Comparison of ENCODE assay signal across 1 cellular context in the genomic region with DNA sequence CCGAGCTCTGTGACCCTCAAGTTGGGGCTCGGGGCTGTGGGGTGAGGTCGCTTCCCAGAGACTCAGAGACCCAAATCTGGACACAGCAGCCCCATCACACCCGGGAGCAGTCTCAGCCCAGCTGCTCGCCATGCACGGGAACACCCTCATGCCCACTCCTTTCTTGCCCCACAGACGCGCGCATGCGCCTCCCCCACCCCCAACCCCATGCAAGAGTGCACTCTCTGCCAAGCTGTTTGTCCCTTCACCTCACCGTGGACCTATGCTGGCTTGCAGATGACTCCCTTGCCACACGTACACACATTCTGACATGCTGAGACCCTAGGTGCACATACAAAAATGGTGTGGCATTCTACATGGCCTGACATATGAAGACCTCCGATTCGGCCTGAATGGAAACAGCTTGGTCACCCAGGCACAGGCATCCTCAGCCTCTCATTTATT.
TF ChIP-seq lines count a peak whose summit lies in the region.

No MANE protein-coding gene starts in this region.

TF ChIP-seq in HepG2, 621 proteins besides CTCF, POLR2A, EP300 and RAD21:
- TF ChIP-seq, protein P1, sequence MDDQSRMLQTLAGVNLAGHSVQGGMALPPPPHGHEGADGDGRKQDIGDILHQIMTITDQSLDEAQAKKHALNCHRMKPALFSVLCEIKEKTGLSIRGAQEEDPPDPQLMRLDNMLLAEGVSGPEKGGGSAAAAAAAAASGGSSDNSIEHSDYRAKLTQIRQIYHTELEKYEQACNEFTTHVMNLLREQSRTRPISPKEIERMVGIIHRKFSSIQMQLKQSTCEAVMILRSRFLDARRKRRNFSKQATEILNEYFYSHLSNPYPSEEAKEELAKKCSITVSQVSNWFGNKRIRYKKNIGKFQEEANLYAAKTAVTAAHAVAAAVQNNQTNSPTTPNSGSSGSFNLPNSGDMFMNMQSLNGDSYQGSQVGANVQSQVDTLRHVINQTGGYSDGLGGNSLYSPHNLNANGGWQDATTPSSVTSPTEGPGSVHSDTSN (CRISPR knock-in tag; IDR thresholded peaks at IDR 0.05; ENCODE audit: borderline replicate concordance), result no peak
- TF ChIP-seq, protein P2, sequence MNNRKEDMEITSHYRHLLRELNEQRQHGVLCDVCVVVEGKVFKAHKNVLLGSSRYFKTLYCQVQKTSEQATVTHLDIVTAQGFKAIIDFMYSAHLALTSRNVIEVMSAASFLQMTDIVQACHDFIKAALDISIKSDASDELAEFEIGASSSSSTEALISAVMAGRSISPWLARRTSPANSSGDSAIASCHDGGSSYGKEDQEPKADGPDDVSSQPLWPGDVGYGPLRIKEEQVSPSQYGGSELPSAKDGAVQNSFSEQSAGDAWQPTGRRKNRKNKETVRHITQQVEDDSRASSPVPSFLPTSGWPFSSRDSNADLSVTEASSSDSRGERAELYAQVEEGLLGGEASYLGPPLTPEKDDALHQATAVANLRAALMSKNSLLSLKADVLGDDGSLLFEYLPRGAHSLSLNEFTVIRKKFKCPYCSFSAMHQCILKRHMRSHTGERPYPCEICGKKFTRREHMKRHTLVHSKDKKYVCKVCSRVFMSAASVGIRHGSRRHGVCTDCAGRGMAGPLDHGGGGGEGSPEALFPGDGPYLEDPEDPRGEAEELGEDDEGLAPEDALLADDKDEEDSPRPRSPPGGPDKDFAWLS (CRISPR knock-in tag; IDR thresholded peaks at IDR 0.05; ENCODE audit: borderline replicate concordance), result no peak
- TF ChIP-seq ZNF780A (CRISPR knock-in tag; IDR thresholded peaks at IDR 0.05), result no peak
- TF ChIP-seq RBFOX2 (IDR thresholded peaks at IDR 0.05; ENCODE audit: low read depth, low read length), result 0 out of 2 replicates have a peak, but pooled peaks have one; percentile 6
- 0 out of 2 replicates have a peak, but pooled peaks have one; percentile 31 for TF ChIP-seq HNRNPL (IDR thresholded peaks at IDR 0.05; ENCODE audit: low read depth, low read length)
- TF ChIP-seq TAF1 (CRISPR knock-in tag; IDR thresholded peaks at IDR 0.05), result 0 out of 2 replicates have a peak, but pooled peaks have one; percentile 23
- no peak for TF ChIP-seq HNRNPUL1 (IDR thresholded peaks at IDR 0.05; ENCODE audit: low read depth, low read length)
- 0 out of 2 replicates have a peak, but pooled peaks have one; percentile 48 for TF ChIP-seq ZNF749 (CRISPR knock-in tag; IDR thresholded peaks at IDR 0.05; ENCODE audit: borderline replicate concordance)
- TF ChIP-seq TAF15 (IDR thresholded peaks at IDR 0.05; ENCODE audit: low read depth, low read length, poor library complexity, severe bottlenecking), result no peak
- TF ChIP-seq ZNF598 (CRISPR knock-in tag; IDR thresholded peaks at IDR 0.05; ENCODE audit: borderline replicate concordance), result no peak
- TF ChIP-seq, protein P3, sequence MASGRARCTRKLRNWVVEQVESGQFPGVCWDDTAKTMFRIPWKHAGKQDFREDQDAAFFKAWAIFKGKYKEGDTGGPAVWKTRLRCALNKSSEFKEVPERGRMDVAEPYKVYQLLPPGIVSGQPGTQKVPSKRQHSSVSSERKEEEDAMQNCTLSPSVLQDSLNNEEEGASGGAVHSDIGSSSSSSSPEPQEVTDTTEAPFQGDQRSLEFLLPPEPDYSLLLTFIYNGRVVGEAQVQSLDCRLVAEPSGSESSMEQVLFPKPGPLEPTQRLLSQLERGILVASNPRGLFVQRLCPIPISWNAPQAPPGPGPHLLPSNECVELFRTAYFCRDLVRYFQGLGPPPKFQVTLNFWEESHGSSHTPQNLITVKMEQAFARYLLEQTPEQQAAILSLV (CRISPR knock-in tag; IDR thresholded peaks at IDR 0.05; ENCODE audit: borderline replicate concordance), result no peak
- no peak for TF ChIP-seq RFXAP (CRISPR knock-in tag; IDR thresholded peaks at IDR 0.05; ENCODE audit: borderline replicate concordance)
- no peak for TF ChIP-seq MAZ (IDR thresholded peaks at IDR 0.05; ENCODE audit: borderline replicate concordance, low read depth, low read length)
- 0 out of 2 replicates have a peak, but pooled peaks have one; percentile 35 for TF ChIP-seq MAZ (CRISPR knock-in tag; IDR thresholded peaks at IDR 0.05; ENCODE audit: low read depth)
- no peak for TF ChIP-seq HES4 (CRISPR knock-in tag; IDR thresholded peaks at IDR 0.05; ENCODE audit: borderline replicate concordance)
- TF ChIP-seq, protein P4, sequence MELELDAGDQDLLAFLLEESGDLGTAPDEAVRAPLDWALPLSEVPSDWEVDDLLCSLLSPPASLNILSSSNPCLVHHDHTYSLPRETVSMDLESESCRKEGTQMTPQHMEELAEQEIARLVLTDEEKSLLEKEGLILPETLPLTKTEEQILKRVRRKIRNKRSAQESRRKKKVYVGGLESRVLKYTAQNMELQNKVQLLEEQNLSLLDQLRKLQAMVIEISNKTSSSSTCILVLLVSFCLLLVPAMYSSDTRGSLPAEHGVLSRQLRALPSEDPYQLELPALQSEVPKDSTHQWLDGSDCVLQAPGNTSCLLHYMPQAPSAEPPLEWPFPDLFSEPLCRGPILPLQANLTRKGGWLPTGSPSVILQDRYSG (CRISPR knock-in tag; IDR thresholded peaks at IDR 0.05), result no peak
- no peak for TF ChIP-seq HNRNPLL (IDR thresholded peaks at IDR 0.05; ENCODE audit: low read depth, low read length, poor library complexity, severe bottlenecking)
- no peak for TF ChIP-seq ZNF773 (CRISPR knock-in tag; IDR thresholded peaks at IDR 0.05; ENCODE audit: borderline replicate concordance)
- TF ChIP-seq TBX3 (IDR thresholded peaks at IDR 0.05; ENCODE audit: borderline replicate concordance), result no peak
- TF ChIP-seq ZFAT (CRISPR knock-in tag; conservative IDR thresholded peaks at IDR 0.05), result no peak
- no peak for TF ChIP-seq MAFG (CRISPR knock-in tag; IDR thresholded peaks at IDR 0.05)
- TF ChIP-seq AKAP8 (CRISPR knock-in tag; IDR thresholded peaks at IDR 0.05), result no peak
